In genomic region chr1:1776672-1777393, GRCh38 we compare ENCODE assay signal across 8 cellular contexts. TPM values are rescaled to one million over a fixed set of nuclear protein-coding genes. Genes with fewer than 3 reads are reported as not detected.
DNase-seq lines count a peak whose midpoint lies in the region; ATAC-seq and TF ChIP-seq lines count a peak whose summit lies in the region.

No MANE protein-coding gene starts in this region.

- H3K14ac ChIP-seq in neuronal stem cell (ENCODE audit: low read length): no peak overlapping the region

- POLR2A ChIA-PET in CD4-positive, alpha-beta T cell (lab: Charles Lee): interaction anchor here (1.2 kb wide), 1 partner anchor 132 kb away, joined by 5 read pairs; no protein-coding TSS in a partner anchor

- DNase-seq in CD4-positive, alpha-beta T cell: no peak
- no peak for DNase-seq in NB4 (ENCODE audit: low read depth)
- DNase-seq in dorsolateral prefrontal cortex: no peak
- no peak for DNase-seq in neuronal stem cell (ENCODE audit: low spot score)
- DNase-seq in hippocampal formation (lab: John Stamatoyannopoulos, UW): no peak
- DNase-seq in SK-N-DZ (ENCODE audit: low spot score): no peak

- H3K36me3 Mint-ChIP-seq in CD4-positive, alpha-beta T cell (ENCODE audit: low read depth): peaks cover 23% of the 10 kb centered on the region

- no CpG with 5 or more reads among the region's 7 CpGs for WGBS in neuronal stem cell (ENCODE audit: extremely low coverage in 2 of 2, insufficient read length in 2 of 2, insufficient replicate concordance in 1 of 2), 2 donors

- TF ChIP-seq POLR2A in NB4 (IDR thresholded peaks at IDR 0.05; ENCODE audit: extremely low read depth, insufficient read length): no peak

- no peak overlapping the region for H2BK15ac ChIP-seq in neuronal stem cell (ENCODE audit: low read length)

- CTCF ChIA-PET in CD4-positive, alpha-beta T cell (lab: Charles Lee): interaction anchor here (0.8 to 1.1 kb wide), 2 partner anchors 110 to 132 kb away, joined by 3 to 4 read pairs; no protein-coding TSS in a partner anchor

- no peaks in the 10 kb centered on the region for H3K9me3 ChIP-seq in CD4-positive, alpha-beta T cell (ENCODE audit: control insufficient read depth, low read length)
- H3K9me3 ChIP-seq in neuronal stem cell (replicated peaks in 1 of 2; ENCODE audit: control insufficient read depth in 2 of 2, insufficient read depth in 1 of 2, low read depth in 1 of 2, low read length in 2 of 2): no peaks in the 10 kb centered on the region

- no peak overlapping the region for H2BK120ac ChIP-seq in neuronal stem cell (ENCODE audit: low read depth, low read length)

- H3K4me2 ChIP-seq in neuronal stem cell (ENCODE audit: insufficient read depth, low read length, poor library complexity, severe bottlenecking): peak overlapping the region; percentile 19

- H2BK12ac ChIP-seq in neuronal stem cell (ENCODE audit: low read length): no peak overlapping the region

- H3K36me3 ChIP-seq in neuronal stem cell (replicated peaks in 1 of 2; ENCODE audit: control insufficient read depth in 2 of 2, insufficient read depth in 2 of 2, low read length in 2 of 2): peaks cover 2 to 14% of the 10 kb centered on the region in 2 donors

- H3K27ac Mint-ChIP-seq in CD4-positive, alpha-beta T cell: peak overlapping the region; percentile 93

- no peak overlapping the region for H2AK5ac ChIP-seq in neuronal stem cell (ENCODE audit: low read depth, low read length)

- no peak overlapping the region for H3K9ac ChIP-seq in neuronal stem cell (ENCODE audit: low read depth, low read length, poor library complexity)

- ATAC-seq in CD4-positive, alpha-beta T cell (ENCODE audit: poor library complexity): no peak
- ATAC-seq in GM21576 (IDR thresholded peaks at IDR 0.05; ENCODE audit: unreplicated experiment) (no peak), HG03097 (IDR thresholded peaks at IDR 0.05; ENCODE audit: low FRiP score, unreplicated experiment) (no peak)

- no peak overlapping the region for H2BK5ac ChIP-seq in neuronal stem cell (ENCODE audit: low read length)

- no peak overlapping the region for H3K4ac ChIP-seq in neuronal stem cell (ENCODE audit: low read length)

- H3K79me1 ChIP-seq in neuronal stem cell (ENCODE audit: low read depth, low read length): peaks cover 9% of the 10 kb centered on the region

- H3K23ac ChIP-seq in neuronal stem cell (ENCODE audit: low read depth, low read length, poor library complexity): no peak overlapping the region

- H3K4me3 Mint-ChIP-seq in CD4-positive, alpha-beta T cell: peak overlapping the region; percentile 94

- no peaks in the 10 kb centered on the region for H3K27me3 ChIP-seq in CD4-positive, alpha-beta T cell (ENCODE audit: control insufficient read depth, insufficient read depth, low read length)
- H3K27me3 ChIP-seq in dorsolateral prefrontal cortex (no peaks in the 10 kb centered on the region), neuronal stem cell (ENCODE audit: control insufficient read depth in 3 of 3, insufficient read depth in 3 of 3, low read depth in 1 of 3, low read length in 3 of 3) (peaks cover 0 to 10% (median 0%) of the 10 kb centered on the region in 3 experiments)

- no peak overlapping the region for H2AFZ ChIP-seq in neuronal stem cell (ENCODE audit: low read length)

- no peak overlapping the region for H4K91ac ChIP-seq in neuronal stem cell (ENCODE audit: low read depth, low read length, poor library complexity)

- no peaks in the 10 kb centered on the region for H3K9me3 Mint-ChIP-seq in CD4-positive, alpha-beta T cell

- H4K8ac ChIP-seq in neuronal stem cell (ENCODE audit: low read depth, low read length): no peak overlapping the region

- no peaks in the 10 kb centered on the region for H3K27me3 Mint-ChIP-seq in CD4-positive, alpha-beta T cell

- peaks cover 54% of the 10 kb centered on the region for H3K4me1 Mint-ChIP-seq in CD4-positive, alpha-beta T cell (ENCODE audit: low read depth)

- H3K18ac ChIP-seq in neuronal stem cell (ENCODE audit: low read length): no peak overlapping the region

- H3K27ac ChIP-seq in CD4-positive, alpha-beta T cell (ENCODE audit: low read depth, low read length): no peak overlapping the region
- peak overlapping the region in 33 of 59 donors; percentile 2 to 90 (median 71) for H3K27ac ChIP-seq in dorsolateral prefrontal cortex
- no peak overlapping the region for H3K27ac ChIP-seq in neuronal stem cell (replicated peaks; ENCODE audit: low read length)

- intact Hi-C loops in CD4-positive, alpha-beta T cell (cut with DNase I, micrococcal nuclease): no loop called here
- intact Hi-C loops in dorsolateral prefrontal cortex (cut with DNase I): loop anchor here (5.0 kb wide), 1 partner anchor 130 kb away; no protein-coding TSS in a partner anchor

- H3K4me3 ChIP-seq in NB4 (ENCODE audit: low read depth, low read length) (peak overlapping the region; percentile 92), dorsolateral prefrontal cortex (peak overlapping the region in 56 of 59 donors; percentile 70 to 97 (median 90)), neuronal stem cell (ENCODE audit: low read length in 2 of 2) (peak overlapping the region in 1 of 2 donors; percentile 98)

- H3K4me1 ChIP-seq in neuronal stem cell (ENCODE audit: control insufficient read depth in 2 of 2, insufficient read depth in 1 of 2, low read depth in 1 of 2, low read length in 2 of 2): peaks cover 15 to 23% of the 10 kb centered on the region in 2 donors

- TF ChIP-seq CTCF in CD4-positive, alpha-beta T cell (IDR thresholded peaks at IDR 0.05): no peak
- TF ChIP-seq CTCF in NB4 (IDR thresholded peaks at IDR 0.05; ENCODE audit: low read depth, low read length) (no peak), dorsolateral prefrontal cortex (IDR thresholded peaks at IDR 0.05 in 54 of 56, conservative IDR thresholded peaks at IDR 0.05 in 2 of 56; ENCODE audit: low read depth in 1 of 56, partially characterized antibody in 56 of 56) (no peak)

RNA-seq across cellular contexts. Expression of gene NADK, which starts 1.4 kb away (rescaled TPM):
- 10 to 100 TPM; 19.9 to 25.1 TPM for total RNA-seq in CD4-positive, alpha-beta T cell
- 10 to 100 TPM; 37.6 to 88.4 (median 49.0) TPM for total RNA-seq in dorsolateral prefrontal cortex
- polyA plus RNA-seq in neuronal stem cell (2013, experiment 1 of 2): 45.5 TPM
- 43.7 TPM for polyA plus RNA-seq in neuronal stem cell (2013, experiment 2 of 2)
- 58.1 and 62.6 TPM in 2 replicates for polyA plus RNA-seq in SK-N-DZ (2014; cell fraction: cytosol; rRNA removed)
- polyA plus RNA-seq in SK-N-DZ (2014; cell fraction: nucleus; rRNA removed): 154 and 166 TPM in 2 replicates

RNA-seq across cellular contexts. Expression of gene CDK11A, which starts 52.7 kb away (rescaled TPM):
- 100 to 1,000 TPM; 206 to 217 TPM for total RNA-seq in CD4-positive, alpha-beta T cell
- total RNA-seq in dorsolateral prefrontal cortex: 10 to 100 TPM; 17.9 to 87.7 (median 40.9) TPM
- 23.9 TPM for polyA plus RNA-seq in neuronal stem cell (2013, experiment 1 of 2)
- 23.6 TPM for polyA plus RNA-seq in neuronal stem cell (2013, experiment 2 of 2)
- polyA plus RNA-seq in SK-N-DZ (2014; cell fraction: cytosol; rRNA removed): 6.4 and 7.5 TPM in 2 replicates
- 86.9 and 154 TPM in 2 replicates for polyA plus RNA-seq in SK-N-DZ (2014; cell fraction: nucleus; rRNA removed)

Comparison
In these comparisons a context has a peak if more than half of its experiments do, and no peak if none do; other contexts are left out.
1. H3K27ac ChIP-seq: peak in dorsolateral prefrontal cortex (33 of 59); none in CD4-positive, alpha-beta T cell (single experiment) and neuronal stem cell (single experiment).
2. intact Hi-C loops: an anchor here in dorsolateral prefrontal cortex (5.0 kb wide); none called in CD4-positive, alpha-beta T cell.